In genomic region chr1:95116666-95117206, GRCh38 we compare ENCODE assay signal across 1 cellular context.
TF ChIP-seq lines count a peak whose summit lies in the region.

No MANE protein-coding gene starts in this region.

TF ChIP-seq in GM12878, 131 proteins besides CTCF, POLR2A, EP300 and RAD21 (continued from another document):
- TF ChIP-seq E2F8 (IDR thresholded peaks at IDR 0.05; ENCODE audit: low read depth, partially characterized antibody): no peak
